Comparison of ENCODE assay signal across 18 cellular contexts in genomic region chr14:74591899-74592298, GRCh38. TPM values are rescaled to one million over a fixed set of nuclear protein-coding genes. Genes with fewer than 3 reads are reported as not detected.
A peak's percentile ranks its signal among the peaks of the same experiment; 100 is the strongest.
DNase-seq lines count a peak whose midpoint lies in the region; ATAC-seq and TF ChIP-seq lines count a peak whose summit lies in the region.
"Had no signal": no experiment of that assay in that cellular context is flagged by ENCODE, and none has a peak within 500 bp of the region (broad histone marks: within the 10 kb centered on the region; RNA-seq: fewer than 3 reads in every experiment).

No MANE protein-coding gene starts in this region.

- TF ChIP-seq CTCF in RWPE2 (IDR thresholded peaks at IDR 0.05; ENCODE audit: poor library complexity, severe bottlenecking), result no peak
- no peak for TF ChIP-seq CTCF in esophagus muscularis mucosa (IDR thresholded peaks at IDR 0.05)
- TF ChIP-seq CTCF in transverse colon (IDR thresholded peaks at IDR 0.05), result no peak
- TF ChIP-seq CTCF in WTC11 (IDR thresholded peaks at IDR 0.05), result no peak

- H3K27me3 Mint-ChIP-seq in WTC11 (ENCODE audit: low read depth), result no peaks in the 10 kb centered on the region
- H3K27me3 Mint-ChIP-seq: activated CD4-positive, alpha-beta T cell treated with anti-CD3 and anti-CD28 coated beads for 36 hours had no signal

- ATAC-seq in RWPE2 (ENCODE audit: low read depth) (no peak), HG03196 (IDR thresholded peaks at IDR 0.05; ENCODE audit: unreplicated experiment) (no peak), WTC11 (no peak)
- ATAC-seq: activated CD4-positive, alpha-beta T cell treated with anti-CD3 and anti-CD28 coated beads for 36 hours had no signal

- H3K4me3 ChIP-seq in RWPE2 (ENCODE audit: severe bottlenecking) (no peak overlapping the region), esophagus muscularis mucosa (no peak overlapping the region), transverse colon (no peak overlapping the region)
- H3K4me3 ChIP-seq: SJCRH30 had no signal

- intact Hi-C loops in esophagus muscularis mucosa (cut with DNase I), result no loop called here
- intact Hi-C loops in transverse colon (cut with DNase I; ENCODE audit: low total_unique reads), result no loop called here

- peaks cover 4% of the 10 kb centered on the region; the same call in 1 of the 2 replicates for H3K4me1 Mint-ChIP-seq in WTC11
- H3K4me1 Mint-ChIP-seq: activated CD4-positive, alpha-beta T cell treated with anti-CD3 and anti-CD28 coated beads for 36 hours; immature natural killer cell had no signal

- H3K27me3 ChIP-seq in RWPE2 (ENCODE audit: insufficient read depth, poor library complexity, severe bottlenecking), result no peaks in the 10 kb centered on the region
- no peaks in the 10 kb centered on the region for H3K27me3 ChIP-seq in esophagus muscularis mucosa
- H3K27me3 ChIP-seq in transverse colon, result no peaks in the 10 kb centered on the region
- H3K27me3 ChIP-seq: brain microvascular endothelial cell, SJCRH30 had no signal

- WGBS in esophagus muscularis mucosa, result 41% methylated on average over 5 of the region's 5 CpGs
- 58 to 68% methylated on average over 4 to 5 of the region's 5 CpGs for WGBS in transverse colon (ENCODE audit: low coverage in 1 of 2), 2 donors

- H3K27ac ChIP-seq in RWPE2 (ENCODE audit: poor library complexity, severe bottlenecking) (peak overlapping the region; percentile 100), esophagus muscularis mucosa (replicated peaks in 1 of 4) (peak overlapping the region; percentile 28 to 80 (median 56)), transverse colon (peak overlapping the region in 3 of 4 donors; percentile 27 to 64 (median 60))
- H3K27ac ChIP-seq: brain microvascular endothelial cell, SJCRH30 had no signal

- no peaks in the 10 kb centered on the region for H3K9me3 Mint-ChIP-seq in WTC11

- H3K36me3 ChIP-seq in RWPE2 (ENCODE audit: low read depth) (peaks cover 73% of the 10 kb centered on the region), esophagus muscularis mucosa (no peaks in the 10 kb centered on the region), transverse colon (no peaks in the 10 kb centered on the region)
- H3K36me3 ChIP-seq: brain microvascular endothelial cell, SJCRH30 had no signal

- TF ChIP-seq POLR2A in esophagus muscularis mucosa (IDR thresholded peaks at IDR 0.05; ENCODE audit: low read depth) (no peak), transverse colon (IDR thresholded peaks at IDR 0.05) (no peak)

- in situ Hi-C loops in transverse colon (cut with MboI; ENCODE audit: low pct_ligation_motif_present in 1 of 4, low pct_unique_long_range_greater_than_20kb in 1 of 4, low sequenced_read_pairs in 3 of 4), result no loop called here

- H3K4me1 ChIP-seq in RWPE2 (ENCODE audit: insufficient read depth, poor library complexity, severe bottlenecking), result peaks cover 9% of the 10 kb centered on the region
- peaks cover 57 to 61% (median 59%) of the 10 kb centered on the region in 4 donors for H3K4me1 ChIP-seq in esophagus muscularis mucosa
- peaks cover 3 to 44% (median 19%) of the 10 kb centered on the region in 4 donors for H3K4me1 ChIP-seq in transverse colon

- no peak overlapping the region; the same call in 1 of the 2 replicates for H3K27ac Mint-ChIP-seq in WTC11
- H3K27ac Mint-ChIP-seq: activated CD4-positive, alpha-beta T cell treated with anti-CD3 and anti-CD28 coated beads for 36 hours; immature natural killer cell had no signal

- POLR2A ChIA-PET in WTC11 (lab: Charles Lee), result no interaction called here

- H3K9me3 ChIP-seq in RWPE2 (ENCODE audit: severe bottlenecking), result no peaks in the 10 kb centered on the region
- H3K9me3 ChIP-seq in esophagus muscularis mucosa, result no peaks in the 10 kb centered on the region
- no peaks in the 10 kb centered on the region for H3K9me3 ChIP-seq in transverse colon
- H3K9me3 ChIP-seq: SJCRH30 had no signal

- H3K36me3 Mint-ChIP-seq in WTC11, result no peaks in the 10 kb centered on the region

- CTCF ChIA-PET in WTC11 (lab: Charles Lee), result interaction anchor here (0.6 to 2.1 kb wide), 3 partner anchors 17 to 126 kb away, joined by 4 to 18 read pairs (median 5); no protein-coding TSS in a partner anchor

- DNase-seq in RWPE2 (ENCODE audit: low spot score) (no peak), esophagus muscularis mucosa (ENCODE audit: extremely low spot score) (no peak), myocyte (ENCODE audit: low read depth) (peak; percentile 77), transverse colon (no peak), WTC11 (ENCODE audit: low spot score) (no peak), dermis blood vessel endothelial cell (no peak)
- DNase-seq: activated CD4-positive, alpha-beta T cell treated with anti-CD3 and anti-CD28 coated beads for 36 hours; activated CD8-positive, alpha-beta memory T cell treated with anti-CD3 and anti-CD28 coated beads, Interleukin-2, amount 50 U/mL, for 48 hours; activated naive CD4-positive, alpha-beta T cell treated with Interleukin-2 at 50 U/mL for 16 hours; brain microvascular endothelial cell; C1 segment of cervical spinal cord; DMS79; effector CD8-positive, alpha-beta T cell; immature natural killer cell; nucleus accumbens; SJCRH30; stimulated activated naive CD4-positive, alpha-beta T cell treated with Interleukin-2 at 50 U/mL for 16 hours had no signal

- no peak overlapping the region for H3K4me3 Mint-ChIP-seq in WTC11
- H3K4me3 Mint-ChIP-seq: activated CD4-positive, alpha-beta T cell treated with anti-CD3 and anti-CD28 coated beads for 36 hours; immature natural killer cell had no signal

- TF ChIP-seq EP300 in esophagus muscularis mucosa (IDR thresholded peaks at IDR 0.05) (no peak), transverse colon (IDR thresholded peaks at IDR 0.05; ENCODE audit: low read depth) (no peak)

TF ChIP-seq in WTC11, 78 proteins besides CTCF, POLR2A, EP300 and RAD21 (continues in another document):
- TF ChIP-seq CREM (CRISPR knock-in tag; IDR thresholded peaks at IDR 0.05), result no peak
- TF ChIP-seq ZBTB21 (CRISPR knock-in tag; IDR thresholded peaks at IDR 0.05; ENCODE audit: borderline replicate concordance), result no peak
- no peak for TF ChIP-seq STAT6 (CRISPR knock-in tag; conservative IDR thresholded peaks at IDR 0.05; ENCODE audit: low read depth)
- no peak for TF ChIP-seq JUN (CRISPR knock-in tag; IDR thresholded peaks at IDR 0.05)
- TF ChIP-seq NFATC4 (CRISPR knock-in tag; IDR thresholded peaks at IDR 0.05), result no peak
- TF ChIP-seq ZSCAN18 (CRISPR knock-in tag; IDR thresholded peaks at IDR 0.05), result no peak
- no peak for TF ChIP-seq ZNF121 (CRISPR knock-in tag; IDR thresholded peaks at IDR 0.05)
- TF ChIP-seq ATF2 (CRISPR knock-in tag; IDR thresholded peaks at IDR 0.05; ENCODE audit: borderline replicate concordance, low read depth), result no peak

RNA-seq across cellular contexts. Expression of gene LTBP2, which starts 20.1 kb away (rescaled TPM):
- total RNA-seq in esophagus muscularis mucosa, result 100 to 1,000 TPM in 2 of 4 donors, 10 to 100 TPM in 2; 62.0 to 151 (median 109) TPM
- 16.5 and 18.6 TPM in 2 replicates for total RNA-seq in myocyte
- 477 TPM for polyA plus RNA-seq in myocyte (2012)
- total RNA-seq in transverse colon, result 10 to 100 TPM in 3 of 4 donors, 1 to 10 TPM in 1; 9.7 to 15.3 (median 11.9) TPM
- total RNA-seq in WTC11 (2021), result 1.2 TPM in 3 replicates
- total RNA-seq in dermis blood vessel endothelial cell, result 89.2 and 90.5 TPM in 2 replicates
